8 cellular contexts compared by ENCODE assay signal in the genomic region with DNA sequence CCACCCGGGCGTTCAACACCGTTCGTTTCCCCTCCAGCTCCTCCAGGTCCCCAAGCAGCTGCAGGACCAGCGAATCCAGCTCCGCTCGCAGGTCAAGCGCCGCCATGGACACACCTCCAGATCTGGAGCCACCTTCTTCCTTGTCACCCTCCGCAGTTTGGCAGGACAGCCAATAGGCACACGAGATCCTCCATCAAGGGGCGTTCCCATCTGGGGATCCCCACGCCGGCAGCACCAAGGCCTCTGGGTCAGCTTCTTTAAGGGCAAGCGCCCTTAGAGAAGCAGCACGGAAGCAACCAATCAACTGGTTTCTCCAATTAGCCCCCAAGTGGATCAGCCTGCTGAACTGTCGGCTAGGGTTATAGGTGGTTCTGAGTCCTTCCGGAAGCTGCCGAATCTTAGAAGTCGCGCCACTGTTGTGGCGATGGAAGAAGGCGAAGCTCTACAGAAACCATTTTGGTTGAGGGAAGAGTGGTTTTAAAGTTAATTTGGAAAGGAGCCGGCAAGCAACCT. TPM values are rescaled to one million over a fixed set of nuclear protein-coding genes. Genes with fewer than 3 reads are reported as not detected.
DNase-seq lines count a peak whose midpoint lies in the region; ATAC-seq and TF ChIP-seq lines count a peak whose summit lies in the region.

No MANE protein-coding gene starts in this region.

- no peaks in the 10 kb centered on the region for H3K27me3 ChIP-seq in liver (ENCODE audit: control insufficient read depth in 4 of 4, insufficient read depth in 4 of 4, low read length in 3 of 4)

- ATAC-seq in GM19397 (IDR thresholded peaks at IDR 0.05; ENCODE audit: unreplicated experiment) (peak; percentile 69), HG03565 (IDR thresholded peaks at IDR 0.05; ENCODE audit: unreplicated experiment) (peak; percentile 67)

- under 1% methylated on average over 24 of the region's 24 CpGs for WGBS in liver

- H3K9ac ChIP-seq in liver (ENCODE audit: low read depth in 1 of 2, low read length in 2 of 2): peak overlapping the region; percentile 10 to 64

- DNase-seq in CD1c-positive myeloid dendritic cell (ENCODE audit: extremely low spot score) (peak; percentile 93), NCI-H748 treated with DMSO at 0.1 percent for 48 hours (lab: John Stamatoyannopoulos, UW) (peak; percentile 87), dermis microvascular lymphatic vessel endothelial cell (ENCODE audit: low read depth in 2 of 2) (peak; percentile 81 to 97)
- peak; percentile 76 to 77 for DNase-seq in activated CD4-positive, alpha-beta T cell treated with anti-CD3 and anti-CD28 coated beads, Interleukin-2, amount 50 U/mL, for 4 hours
- peak; percentile 90 for DNase-seq in stimulated activated CD4-positive, alpha-beta T cell treated with anti-CD3 and anti-CD28 coated beads, Interleukin-4, amount 100 ng/mL, for 24 hours

- peaks cover 12 to 33% (median 33%) of the 10 kb centered on the region in 4 donors for H3K36me3 ChIP-seq in liver (ENCODE audit: control insufficient read depth in 4 of 4, insufficient read depth in 3 of 4, low read depth in 1 of 4, low read length in 3 of 4)

- no peak for TF ChIP-seq RAD21 in liver (IDR thresholded peaks at IDR 0.05)

- no peak for TF ChIP-seq CTCF in liver (IDR thresholded peaks at IDR 0.05; ENCODE audit: low read depth, low read length, missing input control)

- peak overlapping the region; percentile 78 to 83 for H3K27ac ChIP-seq in liver (ENCODE audit: low read depth in 1 of 2, low read length in 2 of 2)

- H3K4me1 ChIP-seq in liver (ENCODE audit: control insufficient read depth in 4 of 4, insufficient read depth in 4 of 4, low read length in 3 of 4): peaks cover 3 to 17% (median 11%) of the 10 kb centered on the region in 4 donors

- H3K4me3 ChIP-seq in liver (ENCODE audit: low read depth in 1 of 3, low read length in 3 of 3): peak overlapping the region; percentile 73 to 92 (median 88)

- H3K9me3 ChIP-seq in liver (ENCODE audit: control insufficient read depth in 4 of 4, low read length in 3 of 4): no peaks in the 10 kb centered on the region

TF ChIP-seq in liver, 16 proteins besides CTCF, POLR2A, EP300 and RAD21:
- TF ChIP-seq, protein P1, sequence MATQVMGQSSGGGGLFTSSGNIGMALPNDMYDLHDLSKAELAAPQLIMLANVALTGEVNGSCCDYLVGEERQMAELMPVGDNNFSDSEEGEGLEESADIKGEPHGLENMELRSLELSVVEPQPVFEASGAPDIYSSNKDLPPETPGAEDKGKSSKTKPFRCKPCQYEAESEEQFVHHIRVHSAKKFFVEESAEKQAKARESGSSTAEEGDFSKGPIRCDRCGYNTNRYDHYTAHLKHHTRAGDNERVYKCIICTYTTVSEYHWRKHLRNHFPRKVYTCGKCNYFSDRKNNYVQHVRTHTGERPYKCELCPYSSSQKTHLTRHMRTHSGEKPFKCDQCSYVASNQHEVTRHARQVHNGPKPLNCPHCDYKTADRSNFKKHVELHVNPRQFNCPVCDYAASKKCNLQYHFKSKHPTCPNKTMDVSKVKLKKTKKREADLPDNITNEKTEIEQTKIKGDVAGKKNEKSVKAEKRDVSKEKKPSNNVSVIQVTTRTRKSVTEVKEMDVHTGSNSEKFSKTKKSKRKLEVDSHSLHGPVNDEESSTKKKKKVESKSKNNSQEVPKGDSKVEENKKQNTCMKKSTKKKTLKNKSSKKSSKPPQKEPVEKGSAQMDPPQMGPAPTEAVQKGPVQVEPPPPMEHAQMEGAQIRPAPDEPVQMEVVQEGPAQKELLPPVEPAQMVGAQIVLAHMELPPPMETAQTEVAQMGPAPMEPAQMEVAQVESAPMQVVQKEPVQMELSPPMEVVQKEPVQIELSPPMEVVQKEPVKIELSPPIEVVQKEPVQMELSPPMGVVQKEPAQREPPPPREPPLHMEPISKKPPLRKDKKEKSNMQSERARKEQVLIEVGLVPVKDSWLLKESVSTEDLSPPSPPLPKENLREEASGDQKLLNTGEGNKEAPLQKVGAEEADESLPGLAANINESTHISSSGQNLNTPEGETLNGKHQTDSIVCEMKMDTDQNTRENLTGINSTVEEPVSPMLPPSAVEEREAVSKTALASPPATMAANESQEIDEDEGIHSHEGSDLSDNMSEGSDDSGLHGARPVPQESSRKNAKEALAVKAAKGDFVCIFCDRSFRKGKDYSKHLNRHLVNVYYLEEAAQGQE (IDR thresholded peaks at IDR 0.05): peak; percentile 10
- TF ChIP-seq NR2F2 (IDR thresholded peaks at IDR 0.05) (no peak), RXRA (IDR thresholded peaks at IDR 0.05) (peak; percentile 7 to 49)

RNA-seq across cellular contexts. Expression of a gene that starts 0.6 kb away (rescaled TPM):
- total RNA-seq in dermis microvascular lymphatic vessel endothelial cell (75.4 and 78.1 TPM in 2 replicates), liver (10 to 100 TPM; 31.7 to 60.7 TPM)
- polyA plus RNA-seq in liver: 10 to 100 TPM; 61.8 to 95.5 TPM

RNA-seq across cellular contexts. Expression of a gene that starts 13.8 kb away (rescaled TPM):
- total RNA-seq in dermis microvascular lymphatic vessel endothelial cell (20.0 and 27.4 TPM in 2 replicates), liver (10 to 100 TPM; 14.0 to 28.6 TPM)
- polyA plus RNA-seq in liver: 10 to 100 TPM; 16.1 to 17.2 TPM

Comparison
In these comparisons a context has a peak if more than half of its experiments do, and no peak if none do; other contexts are left out.
1. Peak in every context shown above with its lines: DNase-seq, ATAC-seq, H3K4me3 ChIP-seq and H3K27ac ChIP-seq.